Comparison of ENCODE assay signal across 7 cellular contexts in the genomic region with DNA sequence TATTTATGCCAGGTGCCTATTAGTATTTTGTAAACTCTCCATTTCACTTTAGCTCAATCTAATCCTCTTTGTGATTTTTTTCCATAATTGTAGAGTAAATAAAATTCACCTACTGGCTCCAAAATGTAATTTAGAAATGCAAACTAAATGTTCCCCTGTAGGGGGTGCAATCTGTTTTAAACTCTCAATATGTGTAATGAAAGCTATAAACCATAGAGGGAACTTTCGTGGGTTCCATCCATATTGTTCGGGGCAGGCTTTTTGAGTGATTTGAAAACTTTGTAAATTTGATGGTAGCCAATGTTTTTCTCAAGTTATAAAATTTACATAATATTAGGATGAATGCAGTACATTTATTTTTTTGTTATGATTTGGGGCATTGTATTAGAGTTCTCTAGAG. TPM values are rescaled to one million over a fixed set of nuclear protein-coding genes. Genes with fewer than 3 reads are reported as not detected.
DNase-seq lines count a peak whose midpoint lies in the region; ATAC-seq and TF ChIP-seq lines count a peak whose summit lies in the region.

No MANE protein-coding gene starts in this region.

- peak; percentile 34 for DNase-seq in GM10266 (ENCODE audit: extremely low spot score)
- DNase-seq in HuH-7 (ENCODE audit: low spot score) = peak; percentile 36
- peak; percentile 35 for DNase-seq in germinal center (ENCODE audit: low spot score)
- no peak for DNase-seq in testis
- DNase-seq in stimulated activated CD4-positive, alpha-beta T cell treated with anti-CD3 and anti-CD28 coated beads, Interleukin-2, amount 100 ng/mL, for 48 hours = no peak

- WGBS in testis, 2 donors = 31 to 38% methylated on average over 2 of the region's 2 CpGs

- H3K4me1 ChIP-seq in testis = peaks cover 15% of the 10 kb centered on the region

- no peaks in the 10 kb centered on the region for H3K27me3 ChIP-seq in testis

- TF ChIP-seq CTCF in GM10266 (IDR thresholded peaks at IDR 0.05; ENCODE audit: control insufficient read depth, insufficient read depth, low read depth, missing control alignments) = peak; percentile 37
- TF ChIP-seq CTCF in testis (IDR thresholded peaks at IDR 0.05) = peak; percentile 48 to 65 (median 59)

- ATAC-seq in SK-N-SH treated with all-trans-retinoic acid at 6 μM for 48 hours (peak; percentile 59; the same call in 2 of the 3 replicates), GM21786 (IDR thresholded peaks at IDR 0.05; ENCODE audit: unreplicated experiment) (no peak)

- TF ChIP-seq POLR2A in testis (IDR thresholded peaks at IDR 0.05) = no peak

- no peak overlapping the region for H3K27ac ChIP-seq in testis

- no peaks in the 10 kb centered on the region for H3K36me3 ChIP-seq in testis (ENCODE audit: low read depth, missing control alignments)

- intact Hi-C loops in testis (cut with DNase I; ENCODE audit: low total_unique reads) = no loop called here

- no peaks in the 10 kb centered on the region for H3K9me3 ChIP-seq in testis

- H3K4me3 ChIP-seq in testis = no peak overlapping the region

TF ChIP-seq in SK-N-SH treated with all-trans-retinoic acid at 6 μM for 48 hours, 23 proteins besides CTCF, POLR2A, EP300 and RAD21:
- TF ChIP-seq, protein P1, sequence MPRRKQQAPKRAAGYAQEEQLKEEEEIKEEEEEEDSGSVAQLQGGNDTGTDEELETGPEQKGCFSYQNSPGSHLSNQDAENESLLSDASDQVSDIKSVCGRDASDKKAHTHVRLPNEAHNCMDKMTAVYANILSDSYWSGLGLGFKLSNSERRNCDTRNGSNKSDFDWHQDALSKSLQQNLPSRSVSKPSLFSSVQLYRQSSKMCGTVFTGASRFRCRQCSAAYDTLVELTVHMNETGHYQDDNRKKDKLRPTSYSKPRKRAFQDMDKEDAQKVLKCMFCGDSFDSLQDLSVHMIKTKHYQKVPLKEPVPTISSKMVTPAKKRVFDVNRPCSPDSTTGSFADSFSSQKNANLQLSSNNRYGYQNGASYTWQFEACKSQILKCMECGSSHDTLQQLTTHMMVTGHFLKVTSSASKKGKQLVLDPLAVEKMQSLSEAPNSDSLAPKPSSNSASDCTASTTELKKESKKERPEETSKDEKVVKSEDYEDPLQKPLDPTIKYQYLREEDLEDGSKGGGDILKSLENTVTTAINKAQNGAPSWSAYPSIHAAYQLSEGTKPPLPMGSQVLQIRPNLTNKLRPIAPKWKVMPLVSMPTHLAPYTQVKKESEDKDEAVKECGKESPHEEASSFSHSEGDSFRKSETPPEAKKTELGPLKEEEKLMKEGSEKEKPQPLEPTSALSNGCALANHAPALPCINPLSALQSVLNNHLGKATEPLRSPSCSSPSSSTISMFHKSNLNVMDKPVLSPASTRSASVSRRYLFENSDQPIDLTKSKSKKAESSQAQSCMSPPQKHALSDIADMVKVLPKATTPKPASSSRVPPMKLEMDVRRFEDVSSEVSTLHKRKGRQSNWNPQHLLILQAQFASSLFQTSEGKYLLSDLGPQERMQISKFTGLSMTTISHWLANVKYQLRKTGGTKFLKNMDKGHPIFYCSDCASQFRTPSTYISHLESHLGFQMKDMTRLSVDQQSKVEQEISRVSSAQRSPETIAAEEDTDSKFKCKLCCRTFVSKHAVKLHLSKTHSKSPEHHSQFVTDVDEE (CRISPR knock-in tag; IDR thresholded peaks at IDR 0.05) = no peak
- TF ChIP-seq ESRRG (CRISPR knock-in tag; IDR thresholded peaks at IDR 0.05) (no peak), ZFP30 (CRISPR knock-in tag; IDR thresholded peaks at IDR 0.05) (no peak), TCF4 (CRISPR knock-in tag; IDR thresholded peaks at IDR 0.05; ENCODE audit: borderline replicate concordance) (no peak), PPARA (CRISPR knock-in tag; IDR thresholded peaks at IDR 0.05; ENCODE audit: borderline replicate concordance) (no peak), RARB (CRISPR knock-in tag; IDR thresholded peaks at IDR 0.05) (no peak), TOX (CRISPR knock-in tag; IDR thresholded peaks at IDR 0.05; ENCODE audit: borderline replicate concordance) (no peak), ZNF565 (CRISPR knock-in tag; conservative IDR thresholded peaks at IDR 0.05; ENCODE audit: low read depth) (no peak), ZNF70 (CRISPR knock-in tag; IDR thresholded peaks at IDR 0.05) (no peak), ZNF8 (CRISPR knock-in tag; IDR thresholded peaks at IDR 0.05) (no peak), BACH2 (CRISPR knock-in tag; IDR thresholded peaks at IDR 0.05; ENCODE audit: borderline replicate concordance) (no peak), GLIS3 (CRISPR knock-in tag; IDR thresholded peaks at IDR 0.05) (no peak)
- TF ChIP-seq, protein P2, sequence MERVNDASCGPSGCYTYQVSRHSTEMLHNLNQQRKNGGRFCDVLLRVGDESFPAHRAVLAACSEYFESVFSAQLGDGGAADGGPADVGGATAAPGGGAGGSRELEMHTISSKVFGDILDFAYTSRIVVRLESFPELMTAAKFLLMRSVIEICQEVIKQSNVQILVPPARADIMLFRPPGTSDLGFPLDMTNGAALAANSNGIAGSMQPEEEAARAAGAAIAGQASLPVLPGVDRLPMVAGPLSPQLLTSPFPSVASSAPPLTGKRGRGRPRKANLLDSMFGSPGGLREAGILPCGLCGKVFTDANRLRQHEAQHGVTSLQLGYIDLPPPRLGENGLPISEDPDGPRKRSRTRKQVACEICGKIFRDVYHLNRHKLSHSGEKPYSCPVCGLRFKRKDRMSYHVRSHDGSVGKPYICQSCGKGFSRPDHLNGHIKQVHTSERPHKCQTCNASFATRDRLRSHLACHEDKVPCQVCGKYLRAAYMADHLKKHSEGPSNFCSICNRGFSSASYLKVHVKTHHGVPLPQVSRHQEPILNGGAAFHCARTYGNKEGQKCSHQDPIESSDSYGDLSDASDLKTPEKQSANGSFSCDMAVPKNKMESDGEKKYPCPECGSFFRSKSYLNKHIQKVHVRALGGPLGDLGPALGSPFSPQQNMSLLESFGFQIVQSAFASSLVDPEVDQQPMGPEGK (CRISPR knock-in tag; IDR thresholded peaks at IDR 0.05; ENCODE audit: borderline replicate concordance) = no peak
- TF ChIP-seq, protein P3, sequence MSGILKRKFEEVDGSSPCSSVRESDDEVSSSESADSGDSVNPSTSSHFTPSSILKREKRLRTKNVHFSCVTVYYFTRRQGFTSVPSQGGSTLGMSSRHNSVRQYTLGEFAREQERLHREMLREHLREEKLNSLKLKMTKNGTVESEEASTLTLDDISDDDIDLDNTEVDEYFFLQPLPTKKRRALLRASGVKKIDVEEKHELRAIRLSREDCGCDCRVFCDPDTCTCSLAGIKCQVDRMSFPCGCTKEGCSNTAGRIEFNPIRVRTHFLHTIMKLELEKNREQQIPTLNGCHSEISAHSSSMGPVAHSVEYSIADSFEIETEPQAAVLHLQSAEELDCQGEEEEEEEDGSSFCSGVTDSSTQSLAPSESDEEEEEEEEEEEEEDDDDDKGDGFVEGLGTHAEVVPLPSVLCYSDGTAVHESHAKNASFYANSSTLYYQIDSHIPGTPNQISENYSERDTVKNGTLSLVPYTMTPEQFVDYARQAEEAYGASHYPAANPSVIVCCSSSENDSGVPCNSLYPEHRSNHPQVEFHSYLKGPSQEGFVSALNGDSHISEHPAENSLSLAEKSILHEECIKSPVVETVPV (CRISPR knock-in tag; IDR thresholded peaks at IDR 0.05) = no peak

RNA-seq across cellular contexts. Expression of a gene that starts 49.4 kb away (rescaled TPM):
- 10 to 100 TPM; 37.9 to 38.3 TPM for total RNA-seq in testis
- 53.9 TPM for polyA plus RNA-seq in testis (ENCODE audit: insufficient read depth, low read depth, low replicate concordance)

Comparison
In these comparisons a context has a peak if more than half of its experiments do, and no peak if none do; other contexts are left out.
1. DNase-seq: peak in GM10266 (single experiment), HuH-7 (single experiment) and germinal center (single experiment); none in testis (single experiment) and stimulated activated CD4-positive, alpha-beta T cell treated with anti-CD3 and anti-CD28 coated beads, Interleukin-2, amount 100 ng/mL, for 48 hours (0 of 2).